Comparison of ENCODE assay signal across 8 cellular contexts in the genomic region with DNA sequence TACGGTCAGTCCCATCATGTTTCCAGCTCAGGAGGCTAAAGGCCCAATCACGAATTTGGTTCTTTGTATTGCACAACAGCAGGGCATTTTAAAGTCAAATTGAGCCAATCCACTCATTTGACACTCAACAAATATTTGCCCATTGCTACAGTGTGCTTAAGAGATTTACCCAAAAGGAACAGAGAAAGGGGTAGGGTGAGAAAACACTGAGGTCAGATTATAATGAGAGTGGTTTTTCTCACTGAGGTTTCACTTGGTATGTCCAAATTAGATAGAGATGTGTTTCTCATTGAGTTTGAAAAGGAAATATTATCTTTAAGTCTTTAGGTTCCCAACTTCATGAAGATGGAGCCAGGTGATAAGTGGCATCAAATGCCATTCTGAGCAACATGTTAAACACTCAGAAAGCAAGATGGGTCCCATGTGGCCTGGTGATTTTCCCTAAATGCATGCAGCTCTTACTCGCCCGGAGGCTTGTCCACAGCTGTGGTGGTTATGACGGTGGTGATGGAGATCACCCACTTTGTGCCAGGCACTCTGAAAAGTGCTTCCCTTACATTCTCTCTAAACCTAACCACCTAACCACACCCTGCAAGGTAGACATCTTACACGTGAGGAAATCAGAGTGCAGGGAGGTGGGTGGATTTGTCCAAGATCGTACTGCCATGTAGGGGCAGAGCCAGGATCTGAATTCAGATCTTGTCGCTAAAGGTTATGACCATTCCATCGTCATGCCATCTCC. TPM values are rescaled to one million over a fixed set of nuclear protein-coding genes. Genes with fewer than 3 reads are reported as not detected.
DNase-seq lines count a peak whose midpoint lies in the region; ATAC-seq and TF ChIP-seq lines count a peak whose summit lies in the region.

No MANE protein-coding gene starts in this region.

- CTCF ChIA-PET in SK-N-SH (lab: Yijun Ruan, JAX), result interaction anchor here (1.1 to 2.5 kb wide), 2 partner anchors 14 to 32 kb away, joined by 3 to 7 read pairs; a partner anchor contains a TSS

- peaks cover 26% of the 10 kb centered on the region for H3K4me1 Mint-ChIP-seq in nephron

- no peak overlapping the region for H3K9ac ChIP-seq in SK-N-SH

- H3K79me2 ChIP-seq in SK-N-SH (ENCODE audit: insufficient read depth), result no peaks in the 10 kb centered on the region

- ATAC-seq in HG02763 (IDR thresholded peaks at IDR 0.05; ENCODE audit: unreplicated experiment), result peak; percentile 35

- POLR2A ChIA-PET in SK-N-SH (lab: Yijun Ruan, JAX), result interaction anchor here (0.5 kb wide), 1 partner anchor 420 kb away, joined by 3 read pairs; no protein-coding TSS in a partner anchor

- peaks cover 12% of the 10 kb centered on the region for H3K27me3 Mint-ChIP-seq in nephron (ENCODE audit: low read depth)

- no peak for TF ChIP-seq RAD21 in SK-N-SH (IDR thresholded peaks at IDR 0.05; ENCODE audit: low read length)

- H3K27me3 ChIP-seq in Peyer's patch (no peaks in the 10 kb centered on the region), SK-N-SH (ENCODE audit: insufficient read depth) (no peaks in the 10 kb centered on the region)

- H3K4me1 ChIP-seq in Peyer's patch (peaks cover 0 to 48% (median 12%) of the 10 kb centered on the region in 4 donors), SK-N-SH (ENCODE audit: control insufficient read depth in 1 of 2, insufficient read depth in 2 of 2, low read depth in 1 of 2, low read length in 1 of 2) (peaks cover 0 to 7% of the 10 kb centered on the region in 2 experiments; a peak in 1 of 4 replicates)

- H3K27ac Mint-ChIP-seq in nephron, result peak overlapping the region in 2 of 3 experiments; percentile 10 to 11

- H3K9me2 ChIP-seq in SK-N-SH, result no peaks in the 10 kb centered on the region

- no peak overlapping the region for H3K4me3 Mint-ChIP-seq in nephron

- H3K4me3 ChIP-seq in Peyer's patch, result no peak overlapping the region
- no peak overlapping the region for H3K4me3 ChIP-seq in SK-N-SH (ENCODE audit: low read depth in 2 of 2, low read length in 1 of 2)

- no peak for TF ChIP-seq EP300 in SK-N-SH (IDR thresholded peaks at IDR 0.05; ENCODE audit: borderline replicate concordance in 1 of 2, low read depth in 1 of 2, low read length in 1 of 2)

- H3K36me3 Mint-ChIP-seq in nephron (ENCODE audit: low read depth), result no peaks in the 10 kb centered on the region

- no peaks in the 10 kb centered on the region for H3K9me3 ChIP-seq in Peyer's patch
- H3K9me3 ChIP-seq in SK-N-SH, result no peaks in the 10 kb centered on the region

- H4K20me1 ChIP-seq in SK-N-SH (ENCODE audit: insufficient read depth), result no peaks in the 10 kb centered on the region

- no peak for TF ChIP-seq CTCF in Peyer's patch (IDR thresholded peaks at IDR 0.05)
- no peak for TF ChIP-seq CTCF in nephron (IDR thresholded peaks at IDR 0.05; ENCODE audit: unreplicated experiment in 3 of 3)
- no peak for TF ChIP-seq CTCF in SK-N-SH (IDR thresholded peaks at IDR 0.05)

- H3K36me3 ChIP-seq in Peyer's patch (no peaks in the 10 kb centered on the region), SK-N-SH (replicated peaks in 1 of 2; ENCODE audit: control insufficient read depth in 1 of 2, insufficient read depth in 2 of 2, low read length in 1 of 2) (no peaks in the 10 kb centered on the region)

- DNase-seq in NCI-H1417 (lab: John Stamatoyannopoulos, UW) (peak in 2 of 3 experiments; percentile 42 to 76), NCI-H1417 treated with DMSO at 0.1 percent for 48 hours (lab: John Stamatoyannopoulos, UW) (no peak), Peyer's patch (no peak), caudate nucleus (lab: John Stamatoyannopoulos, UW) (no peak), SK-N-SH (no peak), foreskin melanocyte (no peak)

- H3F3A ChIP-seq in SK-N-SH (replicated peaks; ENCODE audit: insufficient read depth), result peaks cover 6% of the 10 kb centered on the region

- peak overlapping the region; percentile 68 to 89 (median 79) for H3K27ac ChIP-seq in Peyer's patch
- H3K27ac ChIP-seq in caudate nucleus (ENCODE audit: low read depth, low read length), result no peak overlapping the region
- no peak overlapping the region for H3K27ac ChIP-seq in SK-N-SH (ENCODE audit: low read depth in 2 of 2, low read length in 1 of 2)

- TF ChIP-seq POLR2A in Peyer's patch (IDR thresholded peaks at IDR 0.05), result no peak

- H3K9me3 Mint-ChIP-seq in nephron, result peaks cover 3% of the 10 kb centered on the region

- no peak overlapping the region for H3K4me2 ChIP-seq in SK-N-SH

- H2AFZ ChIP-seq in SK-N-SH (ENCODE audit: low read depth), result no peak overlapping the region

- WGBS in SK-N-SH (ENCODE audit: low lambda C conversion rate), result 87% methylated on average over 9 of the region's 9 CpGs

TF ChIP-seq in SK-N-SH, 30 proteins besides CTCF, POLR2A, EP300 and RAD21:
- TF ChIP-seq RXRA (IDR thresholded peaks at IDR 0.05; ENCODE audit: borderline replicate concordance, low read depth) (no peak), SMC3 (IDR thresholded peaks at IDR 0.05; ENCODE audit: low read depth, low read length) (no peak), RFX5 (IDR thresholded peaks at IDR 0.05; ENCODE audit: low read length) (no peak), SIN3A (IDR thresholded peaks at IDR 0.05; ENCODE audit: borderline replicate concordance, low read depth, low read length) (no peak), JUND (IDR thresholded peaks at IDR 0.05) (no peak), NRF1 (IDR thresholded peaks at IDR 0.05; ENCODE audit: low read depth, low read length) (no peak), TAF1 (IDR thresholded peaks at IDR 0.05; ENCODE audit: borderline replicate concordance, low read depth, low read length) (no peak), TEAD4 (IDR thresholded peaks at IDR 0.05; ENCODE audit: borderline replicate concordance, insufficient read depth) (no peak), FOSL2 (IDR thresholded peaks at IDR 0.05; ENCODE audit: borderline replicate concordance, low read depth) (no peak), FOXM1 (IDR thresholded peaks at IDR 0.05; ENCODE audit: low read depth) (no peak)
- TF ChIP-seq, protein P1, sequence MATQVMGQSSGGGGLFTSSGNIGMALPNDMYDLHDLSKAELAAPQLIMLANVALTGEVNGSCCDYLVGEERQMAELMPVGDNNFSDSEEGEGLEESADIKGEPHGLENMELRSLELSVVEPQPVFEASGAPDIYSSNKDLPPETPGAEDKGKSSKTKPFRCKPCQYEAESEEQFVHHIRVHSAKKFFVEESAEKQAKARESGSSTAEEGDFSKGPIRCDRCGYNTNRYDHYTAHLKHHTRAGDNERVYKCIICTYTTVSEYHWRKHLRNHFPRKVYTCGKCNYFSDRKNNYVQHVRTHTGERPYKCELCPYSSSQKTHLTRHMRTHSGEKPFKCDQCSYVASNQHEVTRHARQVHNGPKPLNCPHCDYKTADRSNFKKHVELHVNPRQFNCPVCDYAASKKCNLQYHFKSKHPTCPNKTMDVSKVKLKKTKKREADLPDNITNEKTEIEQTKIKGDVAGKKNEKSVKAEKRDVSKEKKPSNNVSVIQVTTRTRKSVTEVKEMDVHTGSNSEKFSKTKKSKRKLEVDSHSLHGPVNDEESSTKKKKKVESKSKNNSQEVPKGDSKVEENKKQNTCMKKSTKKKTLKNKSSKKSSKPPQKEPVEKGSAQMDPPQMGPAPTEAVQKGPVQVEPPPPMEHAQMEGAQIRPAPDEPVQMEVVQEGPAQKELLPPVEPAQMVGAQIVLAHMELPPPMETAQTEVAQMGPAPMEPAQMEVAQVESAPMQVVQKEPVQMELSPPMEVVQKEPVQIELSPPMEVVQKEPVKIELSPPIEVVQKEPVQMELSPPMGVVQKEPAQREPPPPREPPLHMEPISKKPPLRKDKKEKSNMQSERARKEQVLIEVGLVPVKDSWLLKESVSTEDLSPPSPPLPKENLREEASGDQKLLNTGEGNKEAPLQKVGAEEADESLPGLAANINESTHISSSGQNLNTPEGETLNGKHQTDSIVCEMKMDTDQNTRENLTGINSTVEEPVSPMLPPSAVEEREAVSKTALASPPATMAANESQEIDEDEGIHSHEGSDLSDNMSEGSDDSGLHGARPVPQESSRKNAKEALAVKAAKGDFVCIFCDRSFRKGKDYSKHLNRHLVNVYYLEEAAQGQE (IDR thresholded peaks at IDR 0.05; ENCODE audit: low read depth, low read length), result no peak
- TF ChIP-seq, protein P2, sequence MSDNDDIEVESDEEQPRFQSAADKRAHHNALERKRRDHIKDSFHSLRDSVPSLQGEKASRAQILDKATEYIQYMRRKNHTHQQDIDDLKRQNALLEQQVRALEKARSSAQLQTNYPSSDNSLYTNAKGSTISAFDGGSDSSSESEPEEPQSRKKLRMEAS (IDR thresholded peaks at IDR 0.05; ENCODE audit: low read depth), result no peak
- TF ChIP-seq, protein P3, sequence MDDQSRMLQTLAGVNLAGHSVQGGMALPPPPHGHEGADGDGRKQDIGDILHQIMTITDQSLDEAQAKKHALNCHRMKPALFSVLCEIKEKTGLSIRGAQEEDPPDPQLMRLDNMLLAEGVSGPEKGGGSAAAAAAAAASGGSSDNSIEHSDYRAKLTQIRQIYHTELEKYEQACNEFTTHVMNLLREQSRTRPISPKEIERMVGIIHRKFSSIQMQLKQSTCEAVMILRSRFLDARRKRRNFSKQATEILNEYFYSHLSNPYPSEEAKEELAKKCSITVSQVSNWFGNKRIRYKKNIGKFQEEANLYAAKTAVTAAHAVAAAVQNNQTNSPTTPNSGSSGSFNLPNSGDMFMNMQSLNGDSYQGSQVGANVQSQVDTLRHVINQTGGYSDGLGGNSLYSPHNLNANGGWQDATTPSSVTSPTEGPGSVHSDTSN (IDR thresholded peaks at IDR 0.05), result no peak
- TF ChIP-seq, protein P4, sequence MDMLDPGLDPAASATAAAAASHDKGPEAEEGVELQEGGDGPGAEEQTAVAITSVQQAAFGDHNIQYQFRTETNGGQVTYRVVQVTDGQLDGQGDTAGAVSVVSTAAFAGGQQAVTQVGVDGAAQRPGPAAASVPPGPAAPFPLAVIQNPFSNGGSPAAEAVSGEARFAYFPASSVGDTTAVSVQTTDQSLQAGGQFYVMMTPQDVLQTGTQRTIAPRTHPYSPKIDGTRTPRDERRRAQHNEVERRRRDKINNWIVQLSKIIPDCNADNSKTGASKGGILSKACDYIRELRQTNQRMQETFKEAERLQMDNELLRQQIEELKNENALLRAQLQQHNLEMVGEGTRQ (IDR thresholded peaks at IDR 0.05; ENCODE audit: borderline replicate concordance, low read depth, low read length), result no peak
- TF ChIP-seq, protein P5, sequence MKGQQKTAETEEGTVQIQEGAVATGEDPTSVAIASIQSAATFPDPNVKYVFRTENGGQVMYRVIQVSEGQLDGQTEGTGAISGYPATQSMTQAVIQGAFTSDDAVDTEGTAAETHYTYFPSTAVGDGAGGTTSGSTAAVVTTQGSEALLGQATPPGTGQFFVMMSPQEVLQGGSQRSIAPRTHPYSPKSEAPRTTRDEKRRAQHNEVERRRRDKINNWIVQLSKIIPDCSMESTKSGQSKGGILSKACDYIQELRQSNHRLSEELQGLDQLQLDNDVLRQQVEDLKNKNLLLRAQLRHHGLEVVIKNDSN (IDR thresholded peaks at IDR 0.05; ENCODE audit: borderline replicate concordance, low read depth), result no peak

RNA-seq across cellular contexts. Expression of a gene that starts 31.2 kb away (rescaled TPM):
- 10 to 100 TPM; 67.8 to 86.1 (median 76.9) TPM for total RNA-seq in Peyer's patch
- 9.3 and 10.8 TPM in 2 replicates for polyA plus RNA-seq in SK-N-SH (2012; rRNA removed)
- polyA plus RNA-seq in SK-N-SH (2012; cell fraction: cytosol; rRNA removed), result 9.3 and 9.6 TPM in 2 replicates
- polyA plus RNA-seq in SK-N-SH (2012; cell fraction: nucleus; rRNA removed), result 45.6 and 46.7 TPM in 2 replicates

Comparison
In these comparisons a context has a peak if more than half of its experiments do, and no peak if none do; other contexts are left out.
1. DNase-seq: peak in NCI-H1417 (2 of 3); none in NCI-H1417 treated with DMSO at 0.1 percent for 48 hours (single experiment), Peyer's patch (0 of 3), caudate nucleus (0 of 61), SK-N-SH (single experiment) and foreskin melanocyte (single experiment).
2. H3K27ac ChIP-seq: peak in Peyer's patch (4 of 4); none in caudate nucleus (single experiment) and SK-N-SH (0 of 2).